In the genomic region with DNA sequence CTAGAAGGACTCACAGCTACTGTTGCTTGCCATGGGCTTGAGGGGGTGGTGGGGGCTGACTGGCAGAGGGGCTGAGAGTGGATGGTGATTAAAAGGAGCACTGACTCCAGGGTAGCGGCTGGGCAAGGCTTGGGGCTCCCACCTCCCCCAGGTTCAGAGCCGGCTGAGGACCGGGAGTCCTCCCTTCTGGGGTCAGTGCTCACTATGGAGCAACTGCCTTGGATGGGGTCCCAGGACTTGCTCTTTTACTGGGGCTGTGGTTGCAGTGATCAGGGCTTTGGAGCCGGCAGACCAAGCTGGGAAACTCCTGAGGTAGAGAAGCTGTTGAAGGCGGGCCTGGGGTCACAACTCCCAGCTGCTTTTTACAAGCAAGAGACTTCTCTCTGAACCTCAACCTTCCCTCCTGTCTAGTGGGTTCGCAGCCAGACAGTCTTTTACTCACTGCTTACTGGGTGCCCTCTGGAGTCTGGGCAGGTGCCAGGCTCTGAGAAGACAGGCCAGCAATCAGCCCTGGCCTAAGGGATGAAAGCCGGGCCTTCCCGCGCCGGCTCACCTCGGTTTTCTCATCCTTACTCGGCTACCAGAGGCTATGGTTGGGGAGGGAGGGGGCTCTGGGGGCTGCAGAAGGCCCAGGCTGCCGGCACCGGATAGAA, we compare ENCODE assay signal across 8 cellular contexts. TPM values are rescaled to one million over a fixed set of nuclear protein-coding genes. Genes with fewer than 3 reads are reported as not detected.
A peak's percentile ranks its signal among the peaks of the same experiment; 100 is the strongest.
DNase-seq lines count a peak whose midpoint lies in the region; ATAC-seq and TF ChIP-seq lines count a peak whose summit lies in the region.
"Had no signal": no experiment of that assay in that cellular context is flagged by ENCODE, and none has a peak within 500 bp of the region (broad histone marks: within the 10 kb centered on the region; RNA-seq: fewer than 3 reads in every experiment).

No MANE protein-coding gene starts in this region.

- H3K56ac ChIP-seq in mesendoderm (ENCODE audit: low read length), result peak overlapping the region; percentile 78

- H3K4me1 ChIP-seq in HUES64 (ENCODE audit: insufficient read depth, low read length), result peaks cover 29% of the 10 kb centered on the region
- peaks cover 21 to 26% of the 10 kb centered on the region in 2 donors for H3K4me1 ChIP-seq in breast epithelium
- H3K4me1 ChIP-seq in mesendoderm (ENCODE audit: control insufficient read depth, low read depth, low read length), result peaks cover 14% of the 10 kb centered on the region
- peaks cover 15 to 34% of the 10 kb centered on the region in 2 donors for H3K4me1 ChIP-seq in thoracic aorta (ENCODE audit: control insufficient read depth in 1 of 2, low read depth in 2 of 2)

- no peak overlapping the region for H3K4ac ChIP-seq in mesendoderm (ENCODE audit: low read depth, low read length)

- 44% methylated on average over 14 of the region's 14 CpGs for WGBS in HUES64
- no CpG with 5 or more reads among the region's 14 CpGs for WGBS in mesendoderm (ENCODE audit: extremely low coverage, insufficient coverage, low lambda C conversion rate)

- H3K4me3 ChIP-seq in HUES64 (ENCODE audit: low read length) (peak overlapping the region; percentile 69), breast epithelium (peak overlapping the region; percentile 46 to 89 (median 65)), mesendoderm (ENCODE audit: low read length) (no peak overlapping the region), thoracic aorta (peak overlapping the region; percentile 90)

- H2BK120ac ChIP-seq in mesendoderm (ENCODE audit: low read depth, low read length), result no peak overlapping the region

- H2AK5ac ChIP-seq in mesendoderm (ENCODE audit: low read length), result no peak overlapping the region

- H4K8ac ChIP-seq in mesendoderm (ENCODE audit: low read depth, low read length), result no peak overlapping the region

- H3K23ac ChIP-seq in mesendoderm (ENCODE audit: low read length), result no peak overlapping the region

- H2BK15ac ChIP-seq in mesendoderm (replicated peaks; ENCODE audit: low read depth), result no peak overlapping the region

- peaks cover 28% of the 10 kb centered on the region for H3K27me3 ChIP-seq in HUES64 (ENCODE audit: insufficient read depth, low read length)
- no peaks in the 10 kb centered on the region for H3K27me3 ChIP-seq in breast epithelium
- H3K27me3 ChIP-seq in mesendoderm (ENCODE audit: insufficient read depth, low read length, poor library complexity), result no peaks in the 10 kb centered on the region
- no peaks in the 10 kb centered on the region for H3K27me3 ChIP-seq in thoracic aorta (replicated peaks; ENCODE audit: insufficient read depth)

- TF ChIP-seq CTCF in breast epithelium (IDR thresholded peaks at IDR 0.05) (no peak), thoracic aorta (IDR thresholded peaks at IDR 0.05) (no peak)

- no peaks in the 10 kb centered on the region for H3K79me1 ChIP-seq in mesendoderm (ENCODE audit: low read length)

- no peak overlapping the region for H4K5ac ChIP-seq in mesendoderm (ENCODE audit: low read length)

- TF ChIP-seq POLR2A in breast epithelium (IDR thresholded peaks at IDR 0.05), result no peak

- no peak overlapping the region for H3K4me2 ChIP-seq in mesendoderm (ENCODE audit: low read length)

- intact Hi-C loops in breast epithelium (cut with DNase I; ENCODE audit: low total_unique reads), result no loop called here

- peak overlapping the region; percentile 51 for H3K18ac ChIP-seq in mesendoderm (ENCODE audit: low read length)

- no peaks in the 10 kb centered on the region for H3K36me3 ChIP-seq in HUES64 (ENCODE audit: insufficient read depth, low read length)
- no peaks in the 10 kb centered on the region for H3K36me3 ChIP-seq in breast epithelium
- H3K36me3 ChIP-seq in mesendoderm (ENCODE audit: control insufficient read depth, insufficient read depth, low read length), result no peaks in the 10 kb centered on the region
- H3K36me3 ChIP-seq in thoracic aorta, result no peaks in the 10 kb centered on the region

- DNase-seq in breast epithelium (ENCODE audit: low spot score in 2 of 2) (no peak), mesendoderm (no peak), thoracic aorta (ENCODE audit: low spot score) (no peak), substantia nigra (lab: John Stamatoyannopoulos, UW) (no peak), NCI-H1092 (lab: John Stamatoyannopoulos, UW) (no peak)
- no peak for DNase-seq in NK-92 treated with Interleukin-12 subunit alpha and Interleukin-12 subunit beta, amount 100 ng/mL, for 24 hours (lab: John Stamatoyannopoulos, UW)
- DNase-seq: retina had no signal

- no peaks in the 10 kb centered on the region for H3K79me2 ChIP-seq in mesendoderm (ENCODE audit: control insufficient read depth, insufficient read depth, low read length)

- H2BK5ac ChIP-seq in mesendoderm (ENCODE audit: low read length), result no peak overlapping the region

- no peak overlapping the region for H3K27ac ChIP-seq in HUES64 (ENCODE audit: low read depth, low read length)
- peak overlapping the region; percentile 83 to 92 for H3K27ac ChIP-seq in breast epithelium
- H3K27ac ChIP-seq in mesendoderm (ENCODE audit: low read depth, low read length), result no peak overlapping the region
- H3K27ac ChIP-seq in thoracic aorta, result peak overlapping the region in 1 of 2 donors; percentile 80
- no peak overlapping the region for H3K27ac ChIP-seq in substantia nigra (ENCODE audit: low read depth, low read length, poor library complexity, severe bottlenecking)

- no peak for ATAC-seq in thoracic aorta (ENCODE audit: insufficient number of reproducible peaks, low FRiP score, low read depth)

- no peak overlapping the region; the same call in 1 of the 2 replicates for H3K9ac ChIP-seq in HUES64 (ENCODE audit: low read depth, low read length)
- peak overlapping the region; percentile 40 for H3K9ac ChIP-seq in mesendoderm (ENCODE audit: low read length)

- H3K9me3 ChIP-seq in HUES64 (ENCODE audit: insufficient read depth, low read depth, low read length) (peaks cover 14% of the 10 kb centered on the region; the same call in 1 of the 2 replicates), breast epithelium (peaks cover 16 to 17% of the 10 kb centered on the region in 2 donors), thoracic aorta (peaks cover 9% of the 10 kb centered on the region)

RNA-seq across cellular contexts. Expression of gene ASS1, which starts 0.8 kb away (rescaled TPM):
- 38.1 TPM for polyA plus RNA-seq in HUES64 (2013, experiment 1 of 2)
- 36.4 TPM for polyA plus RNA-seq in HUES64 (2013, experiment 2 of 2)
- 100 to 1,000 TPM; 167 to 514 (median 190) TPM for total RNA-seq in breast epithelium
- polyA plus RNA-seq in mesendoderm (2013, experiment 1 of 2), result 17.2 TPM
- polyA plus RNA-seq in mesendoderm (2013, experiment 2 of 2), result 17.0 TPM
- 10 to 100 TPM; 65.4 to 81.7 TPM for total RNA-seq in thoracic aorta

Comparison
In these comparisons a context has a peak if more than half of its experiments do, and no peak if none do; other contexts are left out.
1. H3K27ac ChIP-seq: peak in breast epithelium (2 of 2); none in HUES64 (single experiment), mesendoderm (single experiment) and substantia nigra (single experiment).